ENCODE assay signal across 8 cellular contexts in the genomic region with DNA sequence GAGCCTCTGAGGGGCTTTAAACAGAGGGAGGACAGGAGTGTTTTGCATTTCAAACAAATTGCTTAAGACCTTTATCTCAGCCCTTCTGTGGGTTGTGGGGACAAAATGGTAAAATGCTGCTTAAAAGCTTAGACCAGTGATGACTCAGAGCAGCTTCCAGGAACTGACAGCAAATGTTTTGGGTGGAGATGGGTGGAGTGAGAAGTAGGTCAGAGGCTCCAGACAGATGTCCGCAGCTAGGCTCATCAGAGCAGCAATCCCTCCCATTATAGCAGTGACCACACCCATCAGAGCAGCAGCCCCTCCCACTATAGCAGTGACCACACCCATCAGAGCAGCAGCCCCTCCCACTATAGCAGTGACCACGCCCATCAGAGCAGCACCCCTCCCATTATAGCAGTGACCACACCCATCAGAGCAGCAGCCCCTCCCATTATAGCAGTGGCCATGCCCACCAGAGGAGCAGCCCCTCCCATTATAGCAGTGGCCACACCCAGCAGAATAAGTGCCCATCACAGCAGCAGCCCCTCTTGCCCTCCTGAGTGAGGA.
A peak's percentile ranks its signal among the peaks of the same experiment; 100 is the strongest.
DNase-seq lines count a peak whose midpoint lies in the region; ATAC-seq lines count a peak whose summit lies in the region.

No MANE protein-coding gene starts in this region.

- DNase-seq in stimulated activated CD4-positive, alpha-beta T cell treated with anti-CD3 and anti-CD28 coated beads, Interleukin-12 subunit alpha, Interleukin-12 subunit beta, amount 100 ng/mL, for 48 hours (ENCODE audit: low read depth in 2 of 3, low spot score in 1 of 3): peak; percentile 2 to 11 (median 6)
- no peak for DNase-seq in stimulated activated CD4-positive, alpha-beta T cell treated with anti-CD3 and anti-CD28 coated beads, Interleukin-4, amount 100 ng/mL, for 1 hour
- peak; percentile 18 to 19 for DNase-seq in activated CD4-positive, alpha-beta T cell treated with anti-CD3 and anti-CD28 coated beads, Interleukin-2, amount 50 U/mL, for 48 hours
- peak; percentile 17 for DNase-seq in hepatic stellate cell (ENCODE audit: low spot score)
- DNase-seq in ureter (ENCODE audit: low spot score): peak; percentile 54
- no peak for DNase-seq in AML-193 (lab: John Stamatoyannopoulos, UW)
- no peak for DNase-seq in middle frontal gyrus (ENCODE audit: extremely low spot score, low spot score)

- ATAC-seq in HG03521 (IDR thresholded peaks at IDR 0.05; ENCODE audit: unreplicated experiment): no peak

Comparison
In these comparisons a context has a peak if more than half of its experiments do, and no peak if none do; other contexts are left out.
1. DNase-seq: peak in stimulated activated CD4-positive, alpha-beta T cell treated with anti-CD3 and anti-CD28 coated beads, Interleukin-12 subunit alpha, Interleukin-12 subunit beta, amount 100 ng/mL, for 48 hours (3 of 3), activated CD4-positive, alpha-beta T cell treated with anti-CD3 and anti-CD28 coated beads, Interleukin-2, amount 50 U/mL, for 48 hours (2 of 2), hepatic stellate cell (single experiment) and ureter (single experiment); none in stimulated activated CD4-positive, alpha-beta T cell treated with anti-CD3 and anti-CD28 coated beads, Interleukin-4, amount 100 ng/mL, for 1 hour (single experiment), AML-193 (0 of 2) and middle frontal gyrus (single experiment).